21 cellular contexts compared by ENCODE assay signal in the genomic region with DNA sequence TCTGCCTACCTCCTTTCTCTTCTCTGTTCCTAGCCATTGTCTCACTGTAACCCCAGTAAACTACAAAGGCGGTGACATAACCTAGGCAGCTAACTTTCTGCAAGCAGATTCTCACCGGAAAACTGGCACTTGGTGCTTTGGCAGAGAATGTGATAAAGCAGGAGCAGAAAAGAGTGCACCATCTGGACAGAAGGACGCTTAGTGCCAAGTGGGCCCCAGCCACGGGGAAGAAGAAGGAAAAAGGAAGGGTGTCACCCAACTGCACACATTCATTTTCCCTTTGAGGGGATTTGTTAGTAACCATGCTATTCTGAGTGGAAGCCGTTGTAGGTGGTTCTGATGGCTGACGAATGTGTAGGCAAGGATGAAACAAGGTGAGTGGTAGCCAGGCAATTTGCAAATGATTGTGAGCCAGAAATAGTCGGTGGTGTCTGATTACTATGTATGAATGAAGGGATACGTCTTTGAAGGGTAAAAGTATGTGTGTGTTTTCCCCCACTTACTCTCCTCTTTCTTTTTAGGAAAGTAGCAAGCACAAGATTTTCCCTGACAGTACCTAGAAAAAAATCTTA.
A peak's percentile ranks its signal among the peaks of the same experiment; 100 is the strongest.
DNase-seq lines count a peak whose midpoint lies in the region; ATAC-seq, FAIRE-seq and TF ChIP-seq lines count a peak whose summit lies in the region.
"Had no signal": no experiment of that assay in that cellular context is flagged by ENCODE, and none has a peak within 500 bp of the region (broad histone marks: within the 10 kb centered on the region; RNA-seq: fewer than 3 reads in every experiment).

No MANE protein-coding gene starts in this region.

- H3K27me3 ChIP-seq in MM.1S (replicated peaks; ENCODE audit: insufficient read depth, low read length): no peaks in the 10 kb centered on the region
- H3K27me3 ChIP-seq: ascending aorta had no signal

- H4K20me1 ChIP-seq in MM.1S (ENCODE audit: insufficient read depth, low read length): no peaks in the 10 kb centered on the region

- H3K4me1 ChIP-seq in MM.1S (ENCODE audit: low read length): no peaks in the 10 kb centered on the region
- H3K4me1 ChIP-seq: ascending aorta had no signal

- H3K27ac Mint-ChIP-seq in activated naive CD8-positive, alpha-beta T cell treated with anti-CD3 and anti-CD28 coated beads, Interleukin-2, amount 10 ng/mL, durations not matched to agents 7 days and 5 days: peak overlapping the region; percentile 6
- H3K27ac Mint-ChIP-seq: activated CD4-positive, alpha-beta T cell treated with anti-CD3 and anti-CD28 coated beads for 36 hours; activated naive CD4-positive, alpha-beta T cell treated with anti-CD3 and anti-CD28 coated beads, Interleukin-2, amount 50 U/mL, for 24 hours; CD4-positive, CD25-positive, alpha-beta regulatory T cell; type B pancreatic cell had no signal

- peaks cover 2% of the 10 kb centered on the region for H3K4me1 Mint-ChIP-seq in activated naive CD8-positive, alpha-beta T cell treated with anti-CD3 and anti-CD28 coated beads, Interleukin-2, amount 10 ng/mL, durations not matched to agents 7 days and 5 days
- H3K4me1 Mint-ChIP-seq: activated naive CD4-positive, alpha-beta T cell treated with anti-CD3 and anti-CD28 coated beads, Interleukin-2, amount 50 U/mL, for 24 hours; central memory CD8-positive, alpha-beta T cell; neural crest cell had no signal

- no peak for TF ChIP-seq CTCF in MM.1S (IDR thresholded peaks at IDR 0.05; ENCODE audit: low read length)

- no peak for FAIRE-seq in GM12892 (lab: Jason Lieb, UNC)
- FAIRE-seq: TTC549 had no signal

- no peak overlapping the region for H2AFZ ChIP-seq in MM.1S (ENCODE audit: low read length)

- H3K27ac ChIP-seq in MM.1S (ENCODE audit: low read length): no peak overlapping the region
- H3K27ac ChIP-seq: ascending aorta, epithelial cell of prostate, SJSA1 had no signal

- H3K4me3 ChIP-seq in MM.1S (ENCODE audit: low read length): no peak overlapping the region
- H3K4me3 ChIP-seq: ascending aorta, lung, SJSA1 had no signal

- H3K4me3 Mint-ChIP-seq in activated naive CD8-positive, alpha-beta T cell treated with anti-CD3 and anti-CD28 coated beads, Interleukin-2, amount 10 ng/mL, durations not matched to agents 7 days and 5 days: no peak overlapping the region
- H3K4me3 Mint-ChIP-seq: activated CD4-positive, alpha-beta T cell treated with anti-CD3 and anti-CD28 coated beads for 36 hours; activated naive CD4-positive, alpha-beta T cell treated with anti-CD3 and anti-CD28 coated beads, Interleukin-2, amount 50 U/mL, for 24 hours; CD4-positive, CD25-positive, alpha-beta regulatory T cell; central memory CD8-positive, alpha-beta T cell; neural crest cell; type B pancreatic cell had no signal

- peaks cover 2% of the 10 kb centered on the region for H3K27me3 Mint-ChIP-seq in activated naive CD8-positive, alpha-beta T cell treated with anti-CD3 and anti-CD28 coated beads, Interleukin-2, amount 10 ng/mL, durations not matched to agents 7 days and 5 days
- H3K27me3 Mint-ChIP-seq: activated CD4-positive, alpha-beta T cell treated with anti-CD3 and anti-CD28 coated beads for 36 hours; activated naive CD4-positive, alpha-beta T cell treated with anti-CD3 and anti-CD28 coated beads, Interleukin-2, amount 50 U/mL, for 24 hours; CD4-positive, CD25-positive, alpha-beta regulatory T cell had no signal

- POLR2A ChIA-PET in activated naive CD8-positive, alpha-beta T cell treated with anti-CD3 and anti-CD28 coated beads, Interleukin-2, amount 10 ng/mL, durations not matched to agents 7 days and 5 days (lab: Charles Lee): no interaction called here

- no peaks in the 10 kb centered on the region for H3K9me3 ChIP-seq in MM.1S (replicated peaks; ENCODE audit: insufficient read depth, low read length)
- H3K9me3 ChIP-seq: ascending aorta, SJSA1 had no signal

- H3F3A ChIP-seq in MM.1S (ENCODE audit: insufficient read depth, low read length): no peaks in the 10 kb centered on the region

- no peaks in the 10 kb centered on the region for H3K9me2 ChIP-seq in MM.1S (replicated peaks; ENCODE audit: insufficient read depth, low read length)

- no peaks in the 10 kb centered on the region for H3K36me3 Mint-ChIP-seq in activated naive CD8-positive, alpha-beta T cell treated with anti-CD3 and anti-CD28 coated beads, Interleukin-2, amount 10 ng/mL, durations not matched to agents 7 days and 5 days
- H3K36me3 Mint-ChIP-seq: activated naive CD4-positive, alpha-beta T cell treated with anti-CD3 and anti-CD28 coated beads, Interleukin-2, amount 50 U/mL, for 24 hours; CD4-positive, CD25-positive, alpha-beta regulatory T cell; type B pancreatic cell had no signal

- DNase-seq in NCI-H146 (lab: John Stamatoyannopoulos, UW) (peak; percentile 60), NCI-H524 (lab: John Stamatoyannopoulos, UW) (peak; percentile 77 to 88), middle frontal gyrus (ENCODE audit: extremely low spot score, low spot score) (peak; percentile 35), NCI-H2029 (lab: John Stamatoyannopoulos, UW) (no peak), GM12892 (ENCODE audit: insufficient read length) (no peak), MM.1S (no peak)
- no peak for DNase-seq in activated naive CD8-positive, alpha-beta T cell treated with anti-CD3 and anti-CD28 coated beads, Interleukin-2, amount 10 ng/mL, durations not matched to agents 7 days and 5 days
- no peak for DNase-seq in activated CD4-positive, CD25-positive, alpha-beta regulatory T cell treated with anti-CD3 and anti-CD28 coated beads, Interleukin-2, amount 50 U/mL, for 72 hours
- DNase-seq: activated CD4-positive, alpha-beta T cell treated with anti-CD3 and anti-CD28 coated beads for 36 hours; CD4-positive, CD25-positive, alpha-beta regulatory T cell; DMS153; NCI-H1417 had no signal

- H3K36me3 ChIP-seq in MM.1S (replicated peaks; ENCODE audit: insufficient read depth, low read length): no peaks in the 10 kb centered on the region
- H3K36me3 ChIP-seq: ascending aorta, SJSA1 had no signal

- H3K9me3 Mint-ChIP-seq in activated naive CD8-positive, alpha-beta T cell treated with anti-CD3 and anti-CD28 coated beads, Interleukin-2, amount 10 ng/mL, durations not matched to agents 7 days and 5 days: no peaks in the 10 kb centered on the region
- H3K9me3 Mint-ChIP-seq: activated naive CD4-positive, alpha-beta T cell treated with anti-CD3 and anti-CD28 coated beads, Interleukin-2, amount 50 U/mL, for 24 hours; central memory CD8-positive, alpha-beta T cell; neural crest cell; type B pancreatic cell had no signal

- no peaks in the 10 kb centered on the region for H3K79me2 ChIP-seq in MM.1S (ENCODE audit: low read length)

- no peak overlapping the region for H3K4me2 ChIP-seq in MM.1S (ENCODE audit: low read depth, low read length)

- ATAC-seq in activated naive CD8-positive, alpha-beta T cell treated with anti-CD3 and anti-CD28 coated beads, Interleukin-2, amount 10 ng/mL, durations not matched to agents 7 days and 5 days (ENCODE audit: low read depth): no peak
- ATAC-seq: activated CD4-positive, alpha-beta T cell treated with anti-CD3 and anti-CD28 coated beads for 36 hours had no signal

- TF ChIP-seq POLR2A in GM12892 (IDR thresholded peaks at IDR 0.05; ENCODE audit: low read depth, low read length): no peak

- H3K9ac ChIP-seq in MM.1S (ENCODE audit: low read length): no peak overlapping the region

Comparison
In these comparisons a context has a peak if more than half of its experiments do, and no peak if none do; other contexts are left out.
1. DNase-seq: peak in NCI-H146 (single experiment), NCI-H524 (2 of 2) and middle frontal gyrus (single experiment); none in activated naive CD8-positive, alpha-beta T cell treated with anti-CD3 and anti-CD28 coated beads, Interleukin-2, amount 10 ng/mL, durations not matched to agents 7 days and 5 days (single experiment), NCI-H2029 (single experiment), activated CD4-positive, CD25-positive, alpha-beta regulatory T cell treated with anti-CD3 and anti-CD28 coated beads, Interleukin-2, amount 50 U/mL, for 72 hours (single experiment), GM12892 (single experiment) and MM.1S (single experiment).